14 cellular contexts compared by ENCODE assay signal in the genomic region with DNA sequence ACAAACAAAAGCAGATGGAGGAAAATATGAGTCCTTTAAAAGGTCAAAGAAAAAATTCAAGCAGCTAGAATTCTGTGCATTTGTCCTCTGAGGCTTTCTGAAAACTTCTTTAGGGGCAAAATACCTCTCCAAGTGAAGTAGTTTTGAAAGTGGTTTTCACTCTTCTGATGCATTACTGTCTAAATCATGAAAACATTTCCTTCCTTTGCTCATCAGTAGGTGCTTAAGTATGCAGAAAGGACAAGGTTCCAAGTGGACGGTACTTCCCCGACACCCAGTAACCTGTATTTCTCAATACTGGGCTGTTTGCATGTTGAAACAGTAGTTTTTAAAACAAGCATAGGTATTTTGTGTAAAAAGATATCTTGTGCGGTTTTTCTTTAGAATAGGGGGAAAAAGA.
DNase-seq lines count a peak whose midpoint lies in the region; ATAC-seq and TF ChIP-seq lines count a peak whose summit lies in the region.
"Had no signal": no experiment of that assay in that cellular context is flagged by ENCODE, and none has a peak within 500 bp of the region (broad histone marks: within the 10 kb centered on the region; RNA-seq: fewer than 3 reads in every experiment).

No MANE protein-coding gene starts in this region.

- no peaks in the 10 kb centered on the region for H3K79me2 ChIP-seq in KMS-11 (ENCODE audit: insufficient read depth, low read depth)

- no peak overlapping the region for H3K9ac ChIP-seq in KMS-11

- peak overlapping the region; percentile 55 for H3K4me2 ChIP-seq in KMS-11

- intact Hi-C loops in CD8-positive, alpha-beta T cell (cut with DNase I, micrococcal nuclease): no loop called here
- intact Hi-C loops in aorta (cut with DNase I): no loop called here

- ATAC-seq in CD8-positive, alpha-beta T cell: no peak
- peak; percentile 63 for ATAC-seq in GM18909 (IDR thresholded peaks at IDR 0.05; ENCODE audit: poor library complexity, unreplicated experiment)
- peak; percentile 66 for ATAC-seq in HG02798 (IDR thresholded peaks at IDR 0.05; ENCODE audit: poor library complexity, unreplicated experiment)
- no peak for ATAC-seq in aorta (ENCODE audit: low FRiP score)
- ATAC-seq in GM18502 (IDR thresholded peaks at IDR 0.05; ENCODE audit: poor library complexity, unreplicated experiment): no peak

- WGBS in aorta, 2 donors: 82 to 85% methylated on average over 3 of the region's 3 CpGs

- H3K4me3 ChIP-seq in CD8-positive, alpha-beta T cell (ENCODE audit: low read depth, low read length): no peak overlapping the region
- no peak overlapping the region for H3K4me3 ChIP-seq in KMS-11 (IDR thresholded peaks at IDR 0.05; ENCODE audit: insufficient read depth, low read depth, low read length)
- H3K4me3 ChIP-seq in aorta (ENCODE audit: low read length in 2 of 2): no peak overlapping the region
- H3K4me3 ChIP-seq in H7 (ENCODE audit: insufficient read depth, low read depth, low read length): no peak overlapping the region
- H3K4me3 ChIP-seq: tibial artery had no signal

- H3K4me3 Mint-ChIP-seq in CD8-positive, alpha-beta T cell: no peak overlapping the region
- H3K4me3 Mint-ChIP-seq: B cell; naive thymus-derived CD8-positive, alpha-beta T cell had no signal

- no peaks in the 10 kb centered on the region for H3K9me3 ChIP-seq in CD8-positive, alpha-beta T cell (ENCODE audit: low read length)
- H3K9me3 ChIP-seq in aorta (ENCODE audit: control insufficient read depth, low read length): no peaks in the 10 kb centered on the region
- H3K9me3 ChIP-seq: tibial artery had no signal

- DNase-seq in CD8-positive, alpha-beta T cell: no peak
- no peak for DNase-seq in aorta
- DNase-seq in activated gamma-delta T cell (lab: John Stamatoyannopoulos, UW): no peak
- DNase-seq in H7: no peak
- DNase-seq: dermis blood vessel endothelial cell; naive thymus-derived CD8-positive, alpha-beta T cell; NCI-H446 treated with DMSO at 0.1 percent for 48 hours; SW 1271; tibial artery had no signal

- CTCF ChIA-PET in CD8-positive, alpha-beta T cell (lab: Charles Lee): no interaction called here

- H3K27me3 ChIP-seq in CD8-positive, alpha-beta T cell (ENCODE audit: insufficient read depth, low read length): no peaks in the 10 kb centered on the region
- H3K27me3 ChIP-seq in KMS-11 (ENCODE audit: insufficient read depth, low read depth): no peaks in the 10 kb centered on the region
- H3K27me3 ChIP-seq in aorta (ENCODE audit: control insufficient read depth in 1 of 2, insufficient read depth in 2 of 2, low read length in 1 of 2): no peaks in the 10 kb centered on the region
- H3K27me3 ChIP-seq in H7 (ENCODE audit: control insufficient read depth, insufficient read depth, low read length): no peaks in the 10 kb centered on the region
- H3K27me3 ChIP-seq: tibial artery had no signal

- H3K36me3 ChIP-seq in CD8-positive, alpha-beta T cell (ENCODE audit: insufficient read depth, low read length): no peaks in the 10 kb centered on the region
- H3K36me3 ChIP-seq in KMS-11 (ENCODE audit: insufficient read depth): no peaks in the 10 kb centered on the region
- no peaks in the 10 kb centered on the region for H3K36me3 ChIP-seq in aorta (ENCODE audit: control insufficient read depth in 1 of 2, insufficient read depth in 2 of 2, low read length in 1 of 2)
- no peaks in the 10 kb centered on the region for H3K36me3 ChIP-seq in H7 (replicated peaks; ENCODE audit: control insufficient read depth, insufficient read depth, low read length)
- H3K36me3 ChIP-seq: tibial artery had no signal

- H3K9me3 Mint-ChIP-seq in CD8-positive, alpha-beta T cell: no peaks in the 10 kb centered on the region

- H3K4me1 ChIP-seq in CD8-positive, alpha-beta T cell (ENCODE audit: insufficient read depth, low read length): no peaks in the 10 kb centered on the region
- H3K4me1 ChIP-seq in KMS-11 (ENCODE audit: low read depth, poor library complexity, severe bottlenecking) (peaks cover 74% of the 10 kb centered on the region), aorta (ENCODE audit: control insufficient read depth in 1 of 2, insufficient read depth in 2 of 2, low read length in 2 of 2) (no peaks in the 10 kb centered on the region)
- H3K4me1 ChIP-seq: tibial artery had no signal

- H3K27me3 Mint-ChIP-seq in CD8-positive, alpha-beta T cell (ENCODE audit: low read depth): no peaks in the 10 kb centered on the region
- H3K27me3 Mint-ChIP-seq: B cell; naive thymus-derived CD8-positive, alpha-beta T cell had no signal

- no peak for TF ChIP-seq CTCF in CD8-positive, alpha-beta T cell (IDR thresholded peaks at IDR 0.05)
- TF ChIP-seq CTCF in KMS-11 (conservative IDR thresholded peaks at IDR 0.05; ENCODE audit: low read depth, low read length): no peak

- H3K4me1 Mint-ChIP-seq in CD8-positive, alpha-beta T cell (ENCODE audit: low read depth): peaks cover 13% of the 10 kb centered on the region
- H3K4me1 Mint-ChIP-seq: B cell had no signal

- no peaks in the 10 kb centered on the region for H4K20me1 ChIP-seq in KMS-11 (ENCODE audit: insufficient read depth)

- no peak overlapping the region for H2AFZ ChIP-seq in KMS-11 (ENCODE audit: low read depth)

- H3K27ac ChIP-seq in CD8-positive, alpha-beta T cell (ENCODE audit: low read depth, low read length): no peak overlapping the region
- H3K27ac ChIP-seq in KMS-11 (0 out of 2 replicates have a peak overlapping the region, but pooled peaks have one; percentile 4), aorta (ENCODE audit: low read depth in 1 of 2, low read length in 2 of 2) (no peak overlapping the region)
- H3K27ac ChIP-seq: tibial artery had no signal

- H3K27ac Mint-ChIP-seq in CD8-positive, alpha-beta T cell: peak overlapping the region; percentile 18
- H3K27ac Mint-ChIP-seq: B cell had no signal

- POLR2A ChIA-PET in CD8-positive, alpha-beta T cell (lab: Charles Lee): no interaction called here

- H3K36me3 Mint-ChIP-seq in CD8-positive, alpha-beta T cell: no peaks in the 10 kb centered on the region

Comparison
In these comparisons a context has a peak if more than half of its experiments do, and no peak if none do; other contexts are left out.
1. ATAC-seq: peak in GM18909 (single experiment) and HG02798 (single experiment); none in CD8-positive, alpha-beta T cell (single experiment), aorta (single experiment) and GM18502 (single experiment).